18 cellular contexts compared by ENCODE assay signal in the genomic region with DNA sequence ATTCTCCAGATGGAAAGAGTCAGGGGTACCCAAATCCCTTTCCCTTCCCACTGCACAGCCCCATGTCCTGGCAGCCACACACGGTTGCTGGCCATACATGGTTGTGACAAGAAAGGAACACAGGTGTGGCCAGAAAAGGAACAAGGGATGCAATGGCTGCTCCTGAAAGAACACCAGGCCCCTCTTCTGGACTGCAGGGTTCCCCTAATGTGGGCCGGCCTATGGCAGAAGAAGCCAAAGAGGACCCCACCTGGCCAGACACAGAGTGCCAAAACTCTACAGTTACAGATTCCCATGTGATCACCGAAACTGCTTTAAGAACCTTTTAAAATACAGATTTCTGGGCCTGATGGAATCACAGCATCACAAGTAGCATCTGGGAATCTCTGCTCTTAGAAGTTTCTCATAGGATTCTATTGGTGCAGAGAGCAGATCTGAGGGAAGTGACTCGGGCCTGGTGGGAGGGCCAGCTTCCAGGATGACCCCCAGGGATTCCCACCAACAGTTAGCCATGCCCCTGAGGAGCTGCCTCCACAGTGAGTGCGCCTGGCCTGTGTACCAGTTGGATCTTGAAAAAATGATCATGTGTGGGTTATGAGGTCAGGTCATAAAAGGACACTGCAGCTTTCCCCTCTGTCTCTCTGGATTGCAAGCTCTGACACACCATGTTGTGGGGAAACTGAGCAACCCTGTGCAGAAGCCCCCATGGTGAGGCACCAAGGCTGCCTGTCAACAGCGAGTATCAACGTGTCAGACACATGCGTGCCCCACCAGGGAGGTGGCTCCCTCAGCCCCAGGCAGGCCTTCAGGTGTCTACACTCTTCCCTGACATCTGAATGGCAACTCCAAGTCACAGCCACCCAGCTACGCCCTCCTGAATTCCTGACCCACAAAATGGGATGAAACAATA.
DNase-seq lines count a peak whose midpoint lies in the region; TF ChIP-seq lines count a peak whose summit lies in the region.
"Had no signal": no experiment of that assay in that cellular context is flagged by ENCODE, and none has a peak within 500 bp of the region (broad histone marks: within the 10 kb centered on the region; RNA-seq: fewer than 3 reads in every experiment).

No MANE protein-coding gene starts in this region.

- H2BK15ac ChIP-seq in mesenchymal stem cell (ENCODE audit: low read depth, poor library complexity, severe bottlenecking) = no peak overlapping the region

- H3K27ac ChIP-seq in coronary artery (no peak overlapping the region), GM23248 (no peak overlapping the region), mesenchymal stem cell (ENCODE audit: low read length, poor library complexity, severe bottlenecking) (no peak overlapping the region)
- H3K27ac ChIP-seq: 22Rv1; BLaER1 treated with 17β-estradiol and CSF1 and Interleukin-3, amounts not matched to agents 10 nM and 100 nM had no signal

- H4K8ac ChIP-seq in mesenchymal stem cell (ENCODE audit: low read length) = no peak overlapping the region

- H3K14ac ChIP-seq in mesenchymal stem cell (ENCODE audit: low read length in 2 of 2) = no peak overlapping the region

- H3K4me3 ChIP-seq in coronary artery (no peak overlapping the region), GM23248 (no peak overlapping the region), mesenchymal stem cell (ENCODE audit: insufficient read depth in 1 of 2, low read depth in 1 of 2, low read length in 2 of 2) (no peak overlapping the region)
- H3K4me3 ChIP-seq: BLaER1 treated with 17β-estradiol and CSF1 and Interleukin-3, amounts not matched to agents 10 nM and 100 nM had no signal

- no peak for TF ChIP-seq CTCF in coronary artery (IDR thresholded peaks at IDR 0.05)

- H3K9ac ChIP-seq in GM23248 = no peak overlapping the region
- no peak overlapping the region for H3K9ac ChIP-seq in mesenchymal stem cell (ENCODE audit: low read length)
- H3K9ac ChIP-seq: BLaER1 treated with 17β-estradiol and CSF1 and Interleukin-3, amounts not matched to agents 10 nM and 100 nM had no signal

- no peak overlapping the region for H3K23ac ChIP-seq in mesenchymal stem cell (ENCODE audit: low read length in 2 of 2)

- no peak overlapping the region for H2BK12ac ChIP-seq in mesenchymal stem cell (ENCODE audit: low read length in 2 of 2)

- peak; percentile 5 for DNase-seq in H4 (ENCODE audit: low spot score)
- peak; percentile 60 for DNase-seq in coronary artery (ENCODE audit: low spot score)
- DNase-seq in mesenteric fat pad (ENCODE audit: low spot score) = peak; percentile 49
- DNase-seq in GM23248 = no peak
- no peak for DNase-seq in NCI-H1930 (lab: John Stamatoyannopoulos, UW)
- no peak for DNase-seq in mesenchymal stem cell
- DNase-seq: AML-193; BE2C; CD4-positive, alpha-beta T cell; CD8-positive, alpha-beta memory T cell; DMS 273 treated with DMSO at 0.1 percent for 48 hours; DMS53; DMS79 treated with DMSO at 0.1 percent for 48 hours; GF-D8; GOT3; H9 had no signal

- no peaks in the 10 kb centered on the region for H3K79me1 ChIP-seq in mesenchymal stem cell (replicated peaks; ENCODE audit: low read length, poor library complexity, severe bottlenecking)

- H3K4me1 ChIP-seq in GM23248 (ENCODE audit: insufficient read depth) (no peaks in the 10 kb centered on the region), mesenchymal stem cell (ENCODE audit: control insufficient read depth, insufficient read depth, low read depth, low read length) (no peaks in the 10 kb centered on the region)
- H3K4me1 ChIP-seq: BE2C had no signal

- in situ Hi-C loops in GM23248 (cut with MboI) = loop anchor here (10.0 kb wide), 1 partner anchor 319 kb away; no protein-coding TSS in a partner anchor

- no peaks in the 10 kb centered on the region for H3K79me2 ChIP-seq in GM23248 (ENCODE audit: insufficient read depth)

- H2AFZ ChIP-seq in GM23248 (no peak overlapping the region), mesenchymal stem cell (ENCODE audit: low read depth, low read length) (no peak overlapping the region)

- no peak overlapping the region for H2BK5ac ChIP-seq in mesenchymal stem cell (ENCODE audit: low read depth, low read length, poor library complexity, severe bottlenecking)

- no peak overlapping the region for H2BK120ac ChIP-seq in mesenchymal stem cell (ENCODE audit: low read depth, low read length)

- H3K27me3 ChIP-seq in GM23248 (replicated peaks; ENCODE audit: insufficient read depth) (peaks cover 14% of the 10 kb centered on the region; the same call in 1 of the 2 replicates), mesenchymal stem cell (ENCODE audit: control insufficient read depth in 1 of 2, insufficient read depth in 1 of 2, low read length in 2 of 2) (peaks cover 56 to 64% of the 10 kb centered on the region in 2 experiments)
- H3K27me3 ChIP-seq: BE2C; BLaER1 treated with 17β-estradiol and CSF1 and Interleukin-3, amounts not matched to agents 10 nM and 100 nM had no signal

- H4K91ac ChIP-seq in mesenchymal stem cell (ENCODE audit: low read length) = no peak overlapping the region

- no peaks in the 10 kb centered on the region for H3K9me2 ChIP-seq in GM23248 (ENCODE audit: insufficient read depth)

- no peak overlapping the region for H3K4me2 ChIP-seq in GM23248 (ENCODE audit: unreplicated experiment)
- H3K4me2 ChIP-seq in mesenchymal stem cell (ENCODE audit: low read length, poor library complexity, severe bottlenecking) = no peak overlapping the region
- H3K4me2 ChIP-seq: BLaER1 treated with 17β-estradiol and CSF1 and Interleukin-3, amounts not matched to agents 10 nM and 100 nM had no signal

- 57 to 61% methylated on average over 9 of the region's 9 CpGs for WGBS in GM23248 (ENCODE audit: low coverage in 1 of 2, low lambda C conversion rate in 2 of 2, missing lambda C conversion rate in 2 of 2), 2 experiments
- WGBS in mesenchymal stem cell = 86% methylated on average over 8 of the region's 9 CpGs

- H3K36me3 ChIP-seq in GM23248 (ENCODE audit: low read depth) (no peaks in the 10 kb centered on the region), mesenchymal stem cell (ENCODE audit: control insufficient read depth in 1 of 2, insufficient read depth in 2 of 2, low read depth in 1 of 2, low read length in 2 of 2) (no peaks in the 10 kb centered on the region)
- H3K36me3 ChIP-seq: BE2C; BLaER1 treated with 17β-estradiol and CSF1 and Interleukin-3, amounts not matched to agents 10 nM and 100 nM had no signal

- H3K18ac ChIP-seq in mesenchymal stem cell (ENCODE audit: low read depth in 1 of 2, low read length in 2 of 2) = no peak overlapping the region

- no peaks in the 10 kb centered on the region for H4K20me1 ChIP-seq in GM23248 (ENCODE audit: insufficient read depth)

- H2AK5ac ChIP-seq in mesenchymal stem cell (ENCODE audit: low read length, severe bottlenecking) = no peak overlapping the region

- no peak overlapping the region for H3K4ac ChIP-seq in mesenchymal stem cell (ENCODE audit: low read depth in 1 of 2, low read length in 2 of 2)

- H3K9me3 ChIP-seq in GM23248 (ENCODE audit: low read depth) (no peaks in the 10 kb centered on the region), mesenchymal stem cell (ENCODE audit: control insufficient read depth, low read length) (no peaks in the 10 kb centered on the region)
- H3K9me3 ChIP-seq: BE2C; BLaER1 treated with 17β-estradiol and CSF1 and Interleukin-3, amounts not matched to agents 10 nM and 100 nM had no signal

- no peaks in the 10 kb centered on the region for H3F3A ChIP-seq in GM23248 (ENCODE audit: insufficient read depth)

Comparison
In these comparisons a context has a peak if more than half of its experiments do, and no peak if none do; other contexts are left out.
1. DNase-seq: peak in H4 (single experiment), coronary artery (single experiment) and mesenteric fat pad (single experiment); none in GM23248 (single experiment), NCI-H1930 (0 of 2) and mesenchymal stem cell (single experiment).